In genomic region chr11:68314203-68314885, GRCh38 we compare ENCODE assay signal across 8 cellular contexts. TPM values are rescaled to one million over a fixed set of nuclear protein-coding genes. Genes with fewer than 3 reads are reported as not detected.
DNase-seq lines count a peak whose midpoint lies in the region; ATAC-seq, FAIRE-seq and TF ChIP-seq lines count a peak whose summit lies in the region.

No MANE protein-coding gene starts in this region.

- peaks cover 41% of the 10 kb centered on the region for H3K79me2 ChIP-seq in MM.1S (ENCODE audit: low read length)

- POLR2A ChIA-PET in CD4-positive, alpha-beta memory T cell (lab: Charles Lee; ENCODE audit: partially characterized antibody), result no interaction called here

- H3K36me3 Mint-ChIP-seq in CD4-positive, alpha-beta memory T cell, result peaks cover 0 to 1% of the 10 kb centered on the region in 2 donors
- no peaks in the 10 kb centered on the region for H3K36me3 Mint-ChIP-seq in effector memory CD8-positive, alpha-beta T cell (ENCODE audit: insufficient read depth)
- H3K36me3 Mint-ChIP-seq in nephron (ENCODE audit: low read depth), result no peaks in the 10 kb centered on the region

- peak overlapping the region in 5 of 8 donors; percentile 21 to 82 (median 42) for H3K4me3 Mint-ChIP-seq in CD4-positive, alpha-beta memory T cell
- H3K4me3 Mint-ChIP-seq in effector memory CD8-positive, alpha-beta T cell, result peak overlapping the region; percentile 33 to 34
- H3K4me3 Mint-ChIP-seq in nephron, result peak overlapping the region; percentile 89 to 100 (median 98)

- no peak for ATAC-seq in effector memory CD8-positive, alpha-beta T cell (replicated peaks)
- ATAC-seq in HG02973 (IDR thresholded peaks at IDR 0.05; ENCODE audit: unreplicated experiment) (no peak), GM19023 (IDR thresholded peaks at IDR 0.05; ENCODE audit: unreplicated experiment) (no peak)

- peaks cover 14% of the 10 kb centered on the region; the same call in 1 of the 2 replicates for H3F3A ChIP-seq in MM.1S (ENCODE audit: insufficient read depth, low read length)

- peaks cover 11% of the 10 kb centered on the region for H3K4me1 ChIP-seq in CD4-positive, alpha-beta memory T cell (ENCODE audit: insufficient read depth, low read length)
- peaks cover 7% of the 10 kb centered on the region for H3K4me1 ChIP-seq in MM.1S (ENCODE audit: low read length)

- peak overlapping the region; percentile 82 for H3K4me2 ChIP-seq in MM.1S (ENCODE audit: low read depth, low read length)

- H3K9me3 Mint-ChIP-seq in CD4-positive, alpha-beta memory T cell, result no peaks in the 10 kb centered on the region
- no peaks in the 10 kb centered on the region for H3K9me3 Mint-ChIP-seq in effector memory CD8-positive, alpha-beta T cell
- no peaks in the 10 kb centered on the region for H3K9me3 Mint-ChIP-seq in nephron

- no peak for FAIRE-seq in RCC 7860 (lab: Jason Lieb, UNC)
- FAIRE-seq in D721Med (lab: Jason Lieb, UNC), result no peak

- H3K27me3 Mint-ChIP-seq in CD4-positive, alpha-beta memory T cell, result peaks cover 0 to 1% of the 10 kb centered on the region in 2 donors
- peaks cover 0 to 40% of the 10 kb centered on the region in 2 donors for H3K27me3 Mint-ChIP-seq in effector memory CD8-positive, alpha-beta T cell
- peaks cover 10% of the 10 kb centered on the region for H3K27me3 Mint-ChIP-seq in nephron (ENCODE audit: low read depth)

- no peaks in the 10 kb centered on the region for H4K20me1 ChIP-seq in MM.1S (ENCODE audit: insufficient read depth, low read length)

- H2AFZ ChIP-seq in MM.1S (ENCODE audit: low read length), result no peak overlapping the region

- H3K4me3 ChIP-seq in CD4-positive, alpha-beta memory T cell (ENCODE audit: low read length in 2 of 2), result no peak overlapping the region
- no peak overlapping the region; the same call in 1 of the 2 replicates for H3K4me3 ChIP-seq in MM.1S (ENCODE audit: low read length)

- DNase-seq in CD4-positive, alpha-beta memory T cell, result no peak
- DNase-seq in MM.1S (no peak), RCC 7860 (ENCODE audit: low spot score) (no peak), D721Med (ENCODE audit: insufficient read length, low spot score) (no peak)
- DNase-seq in effector memory CD8-positive, alpha-beta T cell, result no peak

- no peak overlapping the region; the same call in 1 of the 2 replicates for H3K9ac ChIP-seq in MM.1S (ENCODE audit: low read length)

- H3K27ac ChIP-seq in CD4-positive, alpha-beta memory T cell (ENCODE audit: low read depth, low read length), result no peak overlapping the region
- H3K27ac ChIP-seq in MM.1S (ENCODE audit: low read length), result no peak overlapping the region

- intact Hi-C loops in CD4-positive, alpha-beta memory T cell (cut with micrococcal nuclease), result no loop called here

- no peaks in the 10 kb centered on the region for H3K27me3 ChIP-seq in CD4-positive, alpha-beta memory T cell (ENCODE audit: insufficient read depth, low read length)
- H3K27me3 ChIP-seq in MM.1S (replicated peaks; ENCODE audit: insufficient read depth, low read length), result no peaks in the 10 kb centered on the region

- H3K9me2 ChIP-seq in MM.1S (replicated peaks; ENCODE audit: insufficient read depth, low read length), result no peaks in the 10 kb centered on the region

- CTCF ChIA-PET in CD4-positive, alpha-beta memory T cell (lab: Charles Lee; ENCODE audit: partially characterized antibody), result interaction anchor here (1.6 kb wide), 1 partner anchor 16 kb away, joined by 4 read pairs; no protein-coding TSS in a partner anchor

- H3K4me1 Mint-ChIP-seq in CD4-positive, alpha-beta memory T cell, result peaks cover 4 to 19% (median 14%) of the 10 kb centered on the region in 4 donors
- peaks cover 13% of the 10 kb centered on the region in 2 donors for H3K4me1 Mint-ChIP-seq in effector memory CD8-positive, alpha-beta T cell (ENCODE audit: low read depth in 2 of 2)
- peaks cover 54% of the 10 kb centered on the region for H3K4me1 Mint-ChIP-seq in nephron

- no peak overlapping the region for H3K27ac Mint-ChIP-seq in CD4-positive, alpha-beta memory T cell
- peak overlapping the region in 1 of 2 donors; percentile 38 for H3K27ac Mint-ChIP-seq in effector memory CD8-positive, alpha-beta T cell
- peak overlapping the region; percentile 94 to 98 (median 98) for H3K27ac Mint-ChIP-seq in nephron

- no peaks in the 10 kb centered on the region for H3K9me3 ChIP-seq in CD4-positive, alpha-beta memory T cell (ENCODE audit: control insufficient read depth in 1 of 2, low read length in 2 of 2)
- H3K9me3 ChIP-seq in MM.1S (replicated peaks; ENCODE audit: insufficient read depth, low read length), result no peaks in the 10 kb centered on the region

- TF ChIP-seq CTCF in MM.1S (IDR thresholded peaks at IDR 0.05; ENCODE audit: low read length), result no peak
- no peak for TF ChIP-seq CTCF in nephron (IDR thresholded peaks at IDR 0.05; ENCODE audit: unreplicated experiment in 3 of 3)
- TF ChIP-seq CTCF in D721Med (IDR thresholded peaks at IDR 0.05; ENCODE audit: insufficient read depth, missing control alignments), result no peak

- H3K36me3 ChIP-seq in CD4-positive, alpha-beta memory T cell (ENCODE audit: insufficient read depth, low read length), result no peaks in the 10 kb centered on the region
- H3K36me3 ChIP-seq in MM.1S (replicated peaks; ENCODE audit: insufficient read depth, low read length), result no peaks in the 10 kb centered on the region

RNA-seq across cellular contexts. Expression of gene LRP5, which starts 2.0 kb away (rescaled TPM):
- total RNA-seq in CD4-positive, alpha-beta memory T cell, result 1 to 10 TPM; 1.4 to 1.9 TPM
- polyA plus RNA-seq in CD4-positive, alpha-beta memory T cell, result under 1 TPM in 1 of 2 donors, not detected in 1; 0.61 TPM

RNA-seq across cellular contexts. Expression of gene C11orf24, which starts 42.6 kb away (rescaled TPM):
- total RNA-seq in CD4-positive, alpha-beta memory T cell, result 10 to 100 TPM; 19.1 to 20.3 TPM
- 10 to 100 TPM in 1 of 2 donors, 1 to 10 TPM in 1; 7.7 to 17.6 TPM for polyA plus RNA-seq in CD4-positive, alpha-beta memory T cell

Comparison
In these comparisons a context has a peak if more than half of its experiments do, and no peak if none do; other contexts are left out.
1. H3K27ac Mint-ChIP-seq: peak in nephron (3 of 3); none in CD4-positive, alpha-beta memory T cell (0 of 7).
2. H3K4me3 Mint-ChIP-seq: peak in every context shown above with its lines; median percentile 98 in nephron; 42 in CD4-positive, alpha-beta memory T cell; 34 in effector memory CD8-positive, alpha-beta T cell.